Comparison of ENCODE assay signal across 13 cellular contexts in the genomic region with DNA sequence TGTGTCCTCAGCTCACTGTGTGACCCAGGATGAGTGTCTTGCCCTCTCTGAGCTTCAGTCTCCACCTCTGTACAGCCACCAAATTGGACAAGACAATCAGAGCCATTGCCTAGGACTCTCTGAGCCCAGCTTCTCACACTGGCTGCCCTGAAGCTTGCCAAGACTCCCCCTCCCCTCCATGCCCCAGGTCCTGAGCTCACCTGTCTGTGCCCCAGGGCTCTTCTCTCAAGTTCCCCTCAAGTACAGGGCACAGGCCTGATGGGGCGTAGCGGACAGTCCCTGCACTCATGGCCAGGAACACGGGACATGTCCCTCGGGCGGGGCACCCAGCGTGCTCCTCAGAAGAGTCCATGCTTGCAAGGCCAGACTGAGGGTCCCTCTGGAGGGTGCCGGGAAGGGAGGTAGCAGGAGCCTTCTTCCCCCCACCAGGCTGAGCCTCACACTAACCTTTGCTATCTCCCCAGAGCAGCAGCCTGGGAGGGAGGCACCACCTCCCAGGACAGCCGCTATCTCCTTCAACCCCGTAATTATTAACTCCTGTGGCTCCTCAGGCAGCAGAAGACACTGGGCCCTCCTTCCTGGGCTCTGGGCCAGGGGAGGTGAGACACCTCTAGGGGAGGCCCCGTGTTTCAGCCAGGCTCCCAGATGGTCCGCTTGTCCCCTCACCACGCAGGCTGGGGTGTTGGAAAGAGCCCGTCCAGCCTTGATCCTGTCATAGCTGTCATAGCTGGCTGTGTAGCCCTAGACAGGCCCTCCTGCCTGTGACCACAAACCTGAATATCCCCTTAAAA. TPM values are rescaled to one million over a fixed set of nuclear protein-coding genes. Genes with fewer than 3 reads are reported as not detected.
DNase-seq lines count a peak whose midpoint lies in the region; ATAC-seq, FAIRE-seq and TF ChIP-seq lines count a peak whose summit lies in the region.
"Had no signal": no experiment of that assay in that cellular context is flagged by ENCODE, and none has a peak within 500 bp of the region (broad histone marks: within the 10 kb centered on the region; RNA-seq: fewer than 3 reads in every experiment).

No MANE protein-coding gene starts in this region.

- no peaks in the 10 kb centered on the region for H3K9me3 ChIP-seq in heart right ventricle
- H3K9me3 ChIP-seq in K562 (replicated peaks; ENCODE audit: control insufficient read depth, insufficient read depth, low read depth, low read length) = no peaks in the 10 kb centered on the region
- no peaks in the 10 kb centered on the region for H3K9me3 ChIP-seq in tibial nerve
- H3K9me3 ChIP-seq in PC-3 (ENCODE audit: low read length) = no peaks in the 10 kb centered on the region

- no peaks in the 10 kb centered on the region for H3K9me2 ChIP-seq in PC-3 (replicated peaks; ENCODE audit: low read length)

- H3F3A ChIP-seq in PC-3 (ENCODE audit: low read length, unreplicated experiment) = no peaks in the 10 kb centered on the region

- H3K36me3 ChIP-seq in heart right ventricle (no peaks in the 10 kb centered on the region), K562 (ENCODE audit: control insufficient read depth, insufficient read depth, low read length) (no peaks in the 10 kb centered on the region), tibial nerve (no peaks in the 10 kb centered on the region), PC-3 (ENCODE audit: low read depth, low read length) (no peaks in the 10 kb centered on the region)

- peak; percentile 43; the same call in 1 of the 2 replicates for TF ChIP-seq POLR2A in K562 (conservative IDR thresholded peaks at IDR 0.05)
- no peak for TF ChIP-seq POLR2A in tibial nerve (IDR thresholded peaks at IDR 0.05)

- TF ChIP-seq CTCF in heart right ventricle (IDR thresholded peaks at IDR 0.05) = no peak
- TF ChIP-seq CTCF in K562 (IDR thresholded peaks at IDR 0.05 in 2 of 3, conservative IDR thresholded peaks at IDR 0.05 in 1 of 3; ENCODE audit: insufficient read depth in 2 of 3, low read depth in 1 of 3, low read length in 3 of 3) = no peak
- TF ChIP-seq CTCF in tibial nerve (IDR thresholded peaks at IDR 0.05) = no peak
- TF ChIP-seq CTCF in PC-3 (conservative IDR thresholded peaks at IDR 0.05; ENCODE audit: low read depth, low read length) = no peak

- intact Hi-C loops in heart right ventricle (cut with DNase I) = no loop called here
- intact Hi-C loops in Right ventricle myocardium inferior (cut with DNase I) = no loop called here
- intact Hi-C loops in K562 (cut with micrococcal nuclease) = no loop called here
- intact Hi-C loops in PC-3 (cut with micrococcal nuclease) = no loop called here

- H3K9ac ChIP-seq in K562 (ENCODE audit: insufficient read depth in 1 of 2, low read depth in 2 of 2, low read length in 2 of 2) (peak overlapping the region; percentile 55 to 80), PC-3 (ENCODE audit: low read length) (no peak overlapping the region)
- H3K9ac ChIP-seq: parathyroid adenoma had no signal

- WGBS in heart right ventricle, 2 donors = 83% methylated on average over 13 of the region's 13 CpGs
- WGBS in K562 (ENCODE audit: insufficient coverage, low coverage, missing lambda C conversion rate) = 5% methylated on average over 13 of the region's 13 CpGs
- WGBS in tibial nerve, 2 donors = 63 to 80% methylated on average over 7 to 9 of the region's 13 CpGs

- no peaks in the 10 kb centered on the region for H3K9me1 ChIP-seq in K562 (ENCODE audit: control insufficient read depth, insufficient read depth, low read length)

- in situ Hi-C loops in K562 (cut with MboI) = no loop called here

- POLR2A ChIA-PET in K562 (lab: Yijun Ruan, JAX) (interaction anchor here (0.5 to 2.2 kb wide), 8 partner anchors 8 to 290 kb away, joined by 3 to 11 read pairs (median 4); a partner anchor contains a TSS), PC-3 (lab: Charles Lee; ENCODE audit: unreplicated experiment) (no interaction called here)

- H3K4me3 ChIP-seq in heart right ventricle = no peak overlapping the region
- H3K4me3 ChIP-seq in K562 = peak overlapping the region; percentile 63
- no peak overlapping the region for H3K4me3 ChIP-seq in tibial nerve
- H3K4me3 ChIP-seq in PC-3 (ENCODE audit: low read length) = no peak overlapping the region

- BruUV-seq in K562 (replicated peaks; lab: Mats Ljungman, UMichigan) = TSS peak; percentile 54
- no TSS peak for BruUV-seq in PC-3 (replicated peaks; lab: Mats Ljungman, UMichigan)

- H3K27me3 ChIP-seq in heart right ventricle (peaks cover 0 to 13% (median 0%) of the 10 kb centered on the region in 7 donors), K562 (ENCODE audit: control insufficient read depth in 2 of 2, insufficient read depth in 2 of 2, low read length in 2 of 2) (no peaks in the 10 kb centered on the region), tibial nerve (no peaks in the 10 kb centered on the region), PC-3 (ENCODE audit: low read length) (peaks cover 9% of the 10 kb centered on the region; the same call in 1 of the 2 replicates)

- peak overlapping the region; percentile 65 for H2AFZ ChIP-seq in K562 (ENCODE audit: low read depth, low read length)
- no peak overlapping the region for H2AFZ ChIP-seq in PC-3 (ENCODE audit: low read length)
- H2AFZ ChIP-seq: parathyroid adenoma had no signal

- DNase-seq in heart right ventricle = peak in 1 of 2 donors; percentile 2
- no peak for DNase-seq in Right ventricle myocardium inferior (ENCODE audit: missing footprints)
- peak; percentile 93 to 97 (median 94) for DNase-seq in K562 (ENCODE audit: extremely low read depth in 1 of 4, low spot score in 3 of 4)
- peak; percentile 87 for DNase-seq in mesenteric fat pad (ENCODE audit: low spot score)
- DNase-seq in tibial nerve (ENCODE audit: low spot score in 2 of 2) = no peak
- no peak for DNase-seq in NCI-H446 (lab: John Stamatoyannopoulos, UW)
- no peak for DNase-seq in PC-3
- no peak for DNase-seq in DMS53 (lab: John Stamatoyannopoulos, UW)
- DNase-seq: activated CD4-positive, alpha-beta T cell treated with anti-CD3 and anti-CD28 coated beads, Interleukin-2, amount 10 ng/mL, durations not matched to agents 24 days and 14 days; activated naive CD4-positive, alpha-beta T cell; left colon; NCI-H510A treated with DMSO at 0.1 percent for 48 hours had no signal

- H3K4me2 ChIP-seq in K562 (ENCODE audit: insufficient read depth, low read length) (peak overlapping the region; percentile 96), PC-3 (ENCODE audit: low read length) (no peak overlapping the region)

- H3K79me2 ChIP-seq in K562 (ENCODE audit: control insufficient read depth, insufficient read depth, low read length) (peaks cover 50% of the 10 kb centered on the region), PC-3 (ENCODE audit: low read length) (no peaks in the 10 kb centered on the region)
- H3K79me2 ChIP-seq: parathyroid adenoma had no signal

- H3K4me1 ChIP-seq in heart right ventricle (peaks cover 13 to 70% (median 51%) of the 10 kb centered on the region in 9 donors), K562 (replicated peaks in 1 of 2; ENCODE audit: control insufficient read depth in 2 of 2, insufficient read depth in 2 of 2, low read length in 2 of 2) (peaks cover 55 to 91% of the 10 kb centered on the region in 2 experiments), tibial nerve (peaks cover 0 to 73% (median 29%) of the 10 kb centered on the region in 4 donors), PC-3 (ENCODE audit: insufficient read depth, low read length) (no peaks in the 10 kb centered on the region)

- TF ChIP-seq EP300 in K562 (IDR thresholded peaks at IDR 0.05; ENCODE audit: low read length) (peak; percentile 91), tibial nerve (IDR thresholded peaks at IDR 0.05) (no peak)

- H4K20me1 ChIP-seq in K562 (replicated peaks; ENCODE audit: control insufficient read depth, insufficient read depth, low read length) (peaks cover 5% of the 10 kb centered on the region; the same call in 1 of the 2 replicates), PC-3 (ENCODE audit: low read length) (no peaks in the 10 kb centered on the region)

- no peak for TF ChIP-seq RAD21 in K562 (CRISPR knock-in tag; conservative IDR thresholded peaks at IDR 0.05 in 1 of 2, IDR thresholded peaks at IDR 0.05 in 1 of 2)

- CTCF ChIA-PET in K562 (lab: Yijun Ruan, JAX; ENCODE audit: low intra/inter-chr PET ratio) (no interaction called here), PC-3 (lab: Charles Lee) (no interaction called here)

- H3K27ac ChIP-seq in heart right ventricle (peak overlapping the region in 9 of 10 donors; percentile 39 to 88 (median 83)), K562 (ENCODE audit: extremely low read depth, low read depth, low read length) (peak overlapping the region; percentile 71), tibial nerve (peak overlapping the region in 3 of 4 donors; percentile 50 to 95 (median 92)), PC-3 (ENCODE audit: low read length) (no peak overlapping the region)
- H3K27ac ChIP-seq: parathyroid adenoma had no signal

- FAIRE-seq in K562 (lab: Jason Lieb, UNC) = peak; percentile 97

- no peak for ATAC-seq in heart right ventricle
- ATAC-seq in Right ventricle myocardium inferior = no peak
- ATAC-seq in K562 = peak; percentile 79
- ATAC-seq in PC-3 = no peak
- ATAC-seq: left colon had no signal

RNA-seq across cellular contexts. Expression of a gene that starts 2.7 kb away (rescaled TPM):
- total RNA-seq in heart right ventricle (10 to 100 TPM in 3 of 10 donors, 1 to 10 TPM in 7; 3.7 to 11.1 (median 6.6) TPM), Right ventricle myocardium inferior (14.0 TPM), K562 (2014; rRNA removed) (17.6 and 19.8 TPM in 2 replicates), K562 (2014; rRNA removed; fragmentation: Illumina TruSeq; extraction: Trizol) (2.0 and 3.7 TPM in 2 replicates), K562 (2015; rRNA removed; fragmentation: Illumina TruSeq; extraction: Trizol) (8.9 and 10.3 TPM in 2 replicates), K562 (2021) (42.6 and 46.2 TPM in 2 replicates), mesenteric fat pad (36.5 TPM), tibial nerve (100 to 1,000 TPM in 1 of 4 donors, 10 to 100 TPM in 3; 58.8 to 127 (median 71.1) TPM), PC-3 (2014; rRNA removed) (6.6 and 7.9 TPM in 2 replicates)
- polyA plus RNA-seq in heart right ventricle (1 to 10 TPM; 8.2 to 9.7 TPM), K562 (2011; rRNA removed) (15.5 and 17.7 TPM in 2 replicates), K562 (2014; fragmentation: Illumina TruSeq; extraction: Trizol) (25.1 and 31.8 TPM in 2 replicates), K562 (2014; fragmentation: Nextera tagmentation; extraction: Ambion mirVana) (under 1 TPM; 0.15 to 0.25 TPM), K562 (2014; rRNA removed) (28.2 and 29.7 TPM in 2 replicates)
- 21.2 and 46.4 TPM in 2 replicates for total RNA-seq in K562 (2011; cell fraction: chromatin; rRNA removed; ENCODE audit: low replicate concordance)
- 27.3 and 33.0 TPM in 2 replicates for total RNA-seq in K562 (2011; cell fraction: nucleolus; rRNA removed)
- 19.3 and 24.0 TPM in 2 replicates for total RNA-seq in K562 (2011; cell fraction: nucleoplasm; rRNA removed)
- 18.3 and 41.7 TPM in 2 replicates for polyA plus RNA-seq in K562 (2011; cell fraction: cytosol; rRNA removed)
- polyA plus RNA-seq in K562 (2011; cell fraction: nucleus; rRNA removed) = 25.8 and 42.6 TPM in 2 replicates
- polyA plus RNA-seq in K562 (2012) = 15.9 and 29.1 TPM in 2 replicates
- polyA minus RNA-seq in K562 (2011; rRNA and poly(A)+ RNA removed) = 6.1 and 11.2 TPM in 2 replicates
- 22.8 and 26.0 TPM in 2 replicates for polyA minus RNA-seq in K562 (2011; cell fraction: cytosol; rRNA and poly(A)+ RNA removed)
- 13.3 and 13.9 TPM in 2 replicates for polyA minus RNA-seq in K562 (2011; cell fraction: nucleus; rRNA and poly(A)+ RNA removed)

RNA-seq across cellular contexts. Expression of a gene that starts 28.7 kb away (rescaled TPM):
- total RNA-seq in heart right ventricle (100 to 1,000 TPM in 1 of 10 donors, 10 to 100 TPM in 9; 54.9 to 119 (median 71.1) TPM), Right ventricle myocardium inferior (113 TPM), K562 (2014; rRNA removed) (92.7 and 125 TPM in 2 replicates), K562 (2014; rRNA removed; fragmentation: Illumina TruSeq; extraction: Trizol) (18.6 and 32.4 TPM in 2 replicates), K562 (2015; rRNA removed; fragmentation: Illumina TruSeq; extraction: Trizol) (55.1 and 55.3 TPM in 2 replicates), K562 (2021) (105 and 106 TPM in 2 replicates), mesenteric fat pad (387 TPM), tibial nerve (100 to 1,000 TPM; 135 to 327 (median 205) TPM), PC-3 (2014; rRNA removed) (67.9 and 119 TPM in 2 replicates)
- polyA plus RNA-seq in heart right ventricle (100 to 1,000 TPM; 119 to 217 TPM), K562 (2011; rRNA removed) (148 and 226 TPM in 2 replicates), K562 (2014; fragmentation: Illumina TruSeq; extraction: Trizol) (92.0 and 101 TPM in 2 replicates), K562 (2014; fragmentation: Nextera tagmentation; extraction: Ambion mirVana) (1 to 10 TPM in 1 of 2 experiments, under 1 TPM in 1; 0.97 to 3.3 TPM), K562 (2014; rRNA removed) (133 and 139 TPM in 2 replicates)
- 196 and 689 TPM in 2 replicates for total RNA-seq in K562 (2011; cell fraction: chromatin; rRNA removed; ENCODE audit: low replicate concordance)
- total RNA-seq in K562 (2011; cell fraction: nucleolus; rRNA removed) = 626 and 786 TPM in 2 replicates
- total RNA-seq in K562 (2011; cell fraction: nucleoplasm; rRNA removed) = 287 and 362 TPM in 2 replicates
- 155 and 315 TPM in 2 replicates for polyA plus RNA-seq in K562 (2011; cell fraction: cytosol; rRNA removed)
- polyA plus RNA-seq in K562 (2011; cell fraction: nucleus; rRNA removed) = 2,057 and 2,412 TPM in 2 replicates
- polyA plus RNA-seq in K562 (2012) = 65.8 and 82.0 TPM in 2 replicates
- polyA minus RNA-seq in K562 (2011; rRNA and poly(A)+ RNA removed) = 33.8 and 64.4 TPM in 2 replicates
- 109 and 120 TPM in 2 replicates for polyA minus RNA-seq in K562 (2011; cell fraction: cytosol; rRNA and poly(A)+ RNA removed)
- 200 TPM in 2 replicates for polyA minus RNA-seq in K562 (2011; cell fraction: nucleus; rRNA and poly(A)+ RNA removed)

RNA-seq across cellular contexts. Expression of a gene that starts 30.1 kb away (rescaled TPM):
- total RNA-seq in heart right ventricle (1 to 10 TPM in 5 of 10 donors, under 1 TPM in 5; 0.39 to 1.8 (median 1.2) TPM), Right ventricle myocardium inferior (1.9 TPM), K562 (2014; rRNA removed) (0.36 and 0.61 TPM in 2 replicates), K562 (2014; rRNA removed; fragmentation: Illumina TruSeq; extraction: Trizol) (0.35 and 0.40 TPM in 2 replicates), K562 (2015; rRNA removed; fragmentation: Illumina TruSeq; extraction: Trizol) (0.07 and 0.11 TPM in 2 replicates), K562 (2021) (0.85 and 1.0 TPM in 2 replicates), mesenteric fat pad (13.2 TPM), tibial nerve (10 to 100 TPM; 33.2 to 53.2 (median 45.7) TPM), PC-3 (2014; rRNA removed) (0.22 TPM in 1 of 2 replicates, not detected in the other)
- polyA plus RNA-seq in heart right ventricle (1 to 10 TPM; 3.3 to 4.9 TPM), K562 (2011; rRNA removed) (0.22 and 0.49 TPM in 2 replicates), K562 (2014; fragmentation: Illumina TruSeq; extraction: Trizol) (0.73 and 0.86 TPM in 2 replicates), K562 (2014; fragmentation: Nextera tagmentation; extraction: Ambion mirVana) (under 1 TPM; 0.27 to 0.62 TPM), K562 (2014; rRNA removed) (1.3 TPM in 2 replicates)
- total RNA-seq in K562 (2011; cell fraction: chromatin; rRNA removed; ENCODE audit: low replicate concordance) = 4.5 and 6.1 TPM in 2 replicates
- total RNA-seq in K562 (2011; cell fraction: nucleolus; rRNA removed) = 4.7 and 5.5 TPM in 2 replicates
- 4.4 and 5.5 TPM in 2 replicates for total RNA-seq in K562 (2011; cell fraction: nucleoplasm; rRNA removed)
- 0.15 and 0.35 TPM in 2 replicates for polyA plus RNA-seq in K562 (2011; cell fraction: cytosol; rRNA removed)
- 1.4 and 1.9 TPM in 2 replicates for polyA plus RNA-seq in K562 (2011; cell fraction: nucleus; rRNA removed)
- polyA plus RNA-seq in K562 (2012) = 1.0 and 15.0 TPM in 2 replicates
- 0.28 and 0.66 TPM in 2 replicates for polyA minus RNA-seq in K562 (2011; rRNA and poly(A)+ RNA removed)
- polyA minus RNA-seq in K562 (2011; cell fraction: cytosol; rRNA and poly(A)+ RNA removed) = not detected in 2 replicates
- polyA minus RNA-seq in K562 (2011; cell fraction: nucleus; rRNA and poly(A)+ RNA removed) = 0.67 and 2.3 TPM in 2 replicates
- total RNA-seq: activated CD4-positive, alpha-beta T cell treated with anti-CD3 and anti-CD28 coated beads, Interleukin-2, amount 10 ng/mL, durations not matched to agents 24 days and 14 days had no signal

RNA-seq across cellular contexts. Expression of a gene that starts 47.4 kb away (rescaled TPM):
- total RNA-seq in heart right ventricle (1,000 to 10,000 TPM; 2,008 to 4,360 (median 2,962) TPM), Right ventricle myocardium inferior (2,493 TPM), K562 (2014; rRNA removed) (542 and 714 TPM in 2 replicates), K562 (2014; rRNA removed; fragmentation: Illumina TruSeq; extraction: Trizol) (854 and 941 TPM in 2 replicates), K562 (2015; rRNA removed; fragmentation: Illumina TruSeq; extraction: Trizol) (794 and 802 TPM in 2 replicates), K562 (2021) (1,987 and 1,991 TPM in 2 replicates), mesenteric fat pad (7,690 TPM), tibial nerve (1,000 to 10,000 TPM; 3,872 to 5,003 (median 4,779) TPM), PC-3 (2014; rRNA removed) (1,927 and 1,937 TPM in 2 replicates)
- polyA plus RNA-seq in heart right ventricle (1,000 to 10,000 TPM; 1,346 to 5,199 TPM), K562 (2011; rRNA removed) (692 and 749 TPM in 2 replicates), K562 (2014; fragmentation: Illumina TruSeq; extraction: Trizol) (2,369 and 3,146 TPM in 2 replicates), K562 (2014; fragmentation: Nextera tagmentation; extraction: Ambion mirVana) (100 to 1,000 TPM; 370 to 426 TPM), K562 (2014; rRNA removed) (1,104 and 1,916 TPM in 2 replicates)
- 340 and 424 TPM in 2 replicates for total RNA-seq in K562 (2011; cell fraction: chromatin; rRNA removed; ENCODE audit: low replicate concordance)
- total RNA-seq in K562 (2011; cell fraction: nucleolus; rRNA removed) = 235 and 254 TPM in 2 replicates
- 466 and 809 TPM in 2 replicates for total RNA-seq in K562 (2011; cell fraction: nucleoplasm; rRNA removed)
- polyA plus RNA-seq in K562 (2011; cell fraction: cytosol; rRNA removed) = 753 and 1,113 TPM in 2 replicates
- 360 and 464 TPM in 2 replicates for polyA plus RNA-seq in K562 (2011; cell fraction: nucleus; rRNA removed)
- polyA plus RNA-seq in K562 (2012) = 2,840 and 5,114 TPM in 2 replicates
- 797 and 971 TPM in 2 replicates for polyA minus RNA-seq in K562 (2011; rRNA and poly(A)+ RNA removed)
- 687 and 1,035 TPM in 2 replicates for polyA minus RNA-seq in K562 (2011; cell fraction: cytosol; rRNA and poly(A)+ RNA removed)
- 101 and 228 TPM in 2 replicates for polyA minus RNA-seq in K562 (2011; cell fraction: nucleus; rRNA and poly(A)+ RNA removed)

Comparison
In these comparisons a context has a peak if more than half of its experiments do, and no peak if none do; other contexts are left out.
1. DNase-seq: peak in K562 (4 of 4) and mesenteric fat pad (single experiment); none in Right ventricle myocardium inferior (single experiment), tibial nerve (0 of 2), NCI-H446 (0 of 2), PC-3 (single experiment) and DMS53 (single experiment).